In the genomic region with DNA sequence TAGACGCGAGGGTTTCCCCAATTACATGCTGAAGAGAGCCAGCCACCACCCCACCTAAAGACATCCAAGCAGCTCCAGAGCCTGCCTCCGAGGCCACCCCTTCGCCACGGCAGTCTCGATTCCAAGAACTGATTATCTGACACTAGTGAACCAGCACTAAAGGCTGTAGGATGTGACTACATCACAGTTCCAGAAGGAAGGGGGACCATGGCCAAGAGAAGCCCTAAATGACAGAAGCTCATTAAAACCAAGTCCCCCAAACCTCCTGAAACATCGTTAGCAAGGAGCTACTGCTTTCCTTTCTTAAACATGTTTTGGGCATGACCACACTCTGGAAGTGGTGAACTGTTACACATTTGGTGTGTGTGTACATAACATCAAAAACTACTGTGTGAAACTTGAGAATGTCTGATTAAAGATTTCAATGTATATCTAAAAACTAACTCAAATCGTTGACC, we compare ENCODE assay signal across 1 cellular context.
TF ChIP-seq lines count a peak whose summit lies in the region.

No MANE protein-coding gene starts in this region.

TF ChIP-seq in GM23338, 12 proteins besides CTCF, POLR2A, EP300 and RAD21 (continued from another document):
- TF ChIP-seq, protein P1, sequence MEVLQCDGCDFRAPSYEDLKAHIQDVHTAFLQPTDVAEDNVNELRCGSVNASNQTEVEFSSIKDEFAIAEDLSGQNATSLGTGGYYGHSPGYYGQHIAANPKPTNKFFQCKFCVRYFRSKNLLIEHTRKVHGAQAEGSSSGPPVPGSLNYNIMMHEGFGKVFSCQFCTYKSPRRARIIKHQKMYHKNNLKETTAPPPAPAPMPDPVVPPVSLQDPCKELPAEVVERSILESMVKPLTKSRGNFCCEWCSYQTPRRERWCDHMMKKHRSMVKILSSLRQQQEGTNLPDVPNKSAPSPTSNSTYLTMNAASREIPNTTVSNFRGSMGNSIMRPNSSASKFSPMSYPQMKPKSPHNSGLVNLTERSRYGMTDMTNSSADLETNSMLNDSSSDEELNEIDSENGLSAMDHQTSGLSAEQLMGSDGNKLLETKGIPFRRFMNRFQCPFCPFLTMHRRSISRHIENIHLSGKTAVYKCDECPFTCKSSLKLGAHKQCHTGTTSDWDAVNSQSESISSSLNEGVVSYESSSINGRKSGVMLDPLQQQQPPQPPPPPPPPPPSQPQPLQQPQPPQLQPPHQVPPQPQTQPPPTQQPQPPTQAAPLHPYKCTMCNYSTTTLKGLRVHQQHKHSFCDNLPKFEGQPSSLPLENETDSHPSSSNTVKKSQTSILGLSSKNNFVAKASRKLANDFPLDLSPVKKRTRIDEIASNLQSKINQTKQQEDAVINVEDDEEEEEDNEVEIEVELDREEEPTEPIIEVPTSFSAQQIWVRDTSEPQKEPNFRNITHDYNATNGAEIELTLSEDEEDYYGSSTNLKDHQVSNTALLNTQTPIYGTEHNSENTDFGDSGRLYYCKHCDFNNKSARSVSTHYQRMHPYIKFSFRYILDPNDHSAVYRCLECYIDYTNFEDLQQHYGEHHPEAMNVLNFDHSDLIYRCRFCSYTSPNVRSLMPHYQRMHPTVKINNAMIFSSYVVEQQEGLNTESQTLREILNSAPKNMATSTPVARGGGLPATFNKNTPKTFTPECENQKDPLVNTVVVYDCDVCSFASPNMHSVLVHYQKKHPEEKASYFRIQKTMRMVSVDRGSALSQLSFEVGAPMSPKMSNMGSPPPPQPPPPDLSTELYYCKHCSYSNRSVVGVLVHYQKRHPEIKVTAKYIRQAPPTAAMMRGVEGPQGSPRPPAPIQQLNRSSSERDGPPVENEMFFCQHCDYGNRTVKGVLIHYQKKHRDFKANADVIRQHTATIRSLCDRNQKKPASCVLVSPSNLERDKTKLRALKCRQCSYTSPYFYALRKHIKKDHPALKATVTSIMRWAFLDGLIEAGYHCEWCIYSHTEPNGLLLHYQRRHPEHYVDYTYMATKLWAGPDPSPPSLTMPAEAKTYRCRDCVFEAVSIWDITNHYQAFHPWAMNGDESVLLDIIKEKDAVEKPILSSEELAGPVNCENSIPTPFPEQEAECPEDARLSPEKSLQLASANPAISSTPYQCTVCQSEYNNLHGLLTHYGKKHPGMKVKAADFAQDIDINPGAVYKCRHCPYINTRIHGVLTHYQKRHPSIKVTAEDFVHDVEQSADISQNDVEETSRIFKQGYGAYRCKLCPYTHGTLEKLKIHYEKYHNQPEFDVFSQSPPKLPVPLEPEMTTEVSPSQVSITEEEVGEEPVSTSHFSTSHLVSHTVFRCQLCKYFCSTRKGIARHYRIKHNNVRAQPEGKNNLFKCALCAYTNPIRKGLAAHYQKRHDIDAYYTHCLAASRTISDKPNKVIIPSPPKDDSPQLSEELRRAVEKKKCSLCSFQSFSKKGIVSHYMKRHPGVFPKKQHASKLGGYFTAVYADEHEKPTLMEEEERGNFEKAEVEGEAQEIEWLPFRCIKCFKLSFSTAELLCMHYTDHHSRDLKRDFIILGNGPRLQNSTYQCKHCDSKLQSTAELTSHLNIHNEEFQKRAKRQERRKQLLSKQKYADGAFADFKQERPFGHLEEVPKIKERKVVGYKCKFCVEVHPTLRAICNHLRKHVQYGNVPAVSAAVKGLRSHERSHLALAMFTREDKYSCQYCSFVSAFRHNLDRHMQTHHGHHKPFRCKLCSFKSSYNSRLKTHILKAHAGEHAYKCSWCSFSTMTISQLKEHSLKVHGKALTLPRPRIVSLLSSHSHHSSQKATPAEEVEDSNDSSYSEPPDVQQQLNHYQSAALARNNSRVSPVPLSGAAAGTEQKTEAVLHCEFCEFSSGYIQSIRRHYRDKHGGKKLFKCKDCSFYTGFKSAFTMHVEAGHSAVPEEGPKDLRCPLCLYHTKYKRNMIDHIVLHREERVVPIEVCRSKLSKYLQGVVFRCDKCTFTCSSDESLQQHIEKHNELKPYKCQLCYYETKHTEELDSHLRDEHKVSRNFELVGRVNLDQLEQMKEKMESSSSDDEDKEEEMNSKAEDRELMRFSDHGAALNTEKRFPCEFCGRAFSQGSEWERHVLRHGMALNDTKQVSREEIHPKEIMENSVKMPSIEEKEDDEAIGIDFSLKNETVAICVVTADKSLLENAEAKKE (CRISPR knock-in tag; IDR thresholded peaks at IDR 0.05) = no peak
- TF ChIP-seq POLR2AphosphoS5 (IDR thresholded peaks at IDR 0.05; ENCODE audit: low read depth) (no peak), ETS1 (IDR thresholded peaks at IDR 0.05) (no peak), CREB1 (CRISPR knock-in tag; IDR thresholded peaks at IDR 0.05; ENCODE audit: low read depth) (no peak)
